ENCODE assay signal across 1 cellular context in genomic region chr15:89136818-89137772, GRCh38.
A peak's percentile ranks its signal among the peaks of the same experiment; 100 is the strongest.
TF ChIP-seq lines count a peak whose summit lies in the region.

No MANE protein-coding gene starts in this region.

TF ChIP-seq in HepG2, 621 proteins besides CTCF, POLR2A, EP300 and RAD21 (continued from another document and continues in another):
- 0 out of 2 replicates have a peak, but pooled peaks have one; percentile 70 for TF ChIP-seq RERE (CRISPR knock-in tag; IDR thresholded peaks at IDR 0.05; ENCODE audit: low read depth)
- peak; percentile 82; the same call in 1 of the 2 replicates for TF ChIP-seq ZNF564 (CRISPR knock-in tag; IDR thresholded peaks at IDR 0.05)
- peak; percentile 87 for TF ChIP-seq ZKSCAN8 (CRISPR knock-in tag; IDR thresholded peaks at IDR 0.05; ENCODE audit: borderline replicate concordance)
- peak; percentile 86 for TF ChIP-seq PPARG (CRISPR knock-in tag; conservative IDR thresholded peaks at IDR 0.05)
- TF ChIP-seq THAP11 (CRISPR knock-in tag; IDR thresholded peaks at IDR 0.05) = peak; percentile 67
- peak; percentile 46; the same call in 1 of the 2 replicates for TF ChIP-seq KDM2A (CRISPR knock-in tag; IDR thresholded peaks at IDR 0.05; ENCODE audit: borderline replicate concordance, low read depth)
- TF ChIP-seq NFKB2 (CRISPR knock-in tag; IDR thresholded peaks at IDR 0.05; ENCODE audit: borderline replicate concordance) = no peak
- TF ChIP-seq NCOA1 (CRISPR knock-in tag; IDR thresholded peaks at IDR 0.05) = 0 out of 2 replicates have a peak, but pooled peaks have one; percentile 55
- 0 out of 2 replicates have a peak, but pooled peaks have one; percentile 43 for TF ChIP-seq KLF9 (CRISPR knock-in tag; IDR thresholded peaks at IDR 0.05; ENCODE audit: low read depth)
- peak; percentile 79 for TF ChIP-seq BCL6 (CRISPR knock-in tag; IDR thresholded peaks at IDR 0.05)
- no peak for TF ChIP-seq PTBP1 (IDR thresholded peaks at IDR 0.05; ENCODE audit: low read depth, low read length, poor library complexity, severe bottlenecking)
- 0 out of 2 replicates have a peak, but pooled peaks have one; percentile 3 for TF ChIP-seq CREB1 (IDR thresholded peaks at IDR 0.05)
- peak; percentile 59 for TF ChIP-seq CREB1 (CRISPR knock-in tag; IDR thresholded peaks at IDR 0.05)
- TF ChIP-seq, protein P1, sequence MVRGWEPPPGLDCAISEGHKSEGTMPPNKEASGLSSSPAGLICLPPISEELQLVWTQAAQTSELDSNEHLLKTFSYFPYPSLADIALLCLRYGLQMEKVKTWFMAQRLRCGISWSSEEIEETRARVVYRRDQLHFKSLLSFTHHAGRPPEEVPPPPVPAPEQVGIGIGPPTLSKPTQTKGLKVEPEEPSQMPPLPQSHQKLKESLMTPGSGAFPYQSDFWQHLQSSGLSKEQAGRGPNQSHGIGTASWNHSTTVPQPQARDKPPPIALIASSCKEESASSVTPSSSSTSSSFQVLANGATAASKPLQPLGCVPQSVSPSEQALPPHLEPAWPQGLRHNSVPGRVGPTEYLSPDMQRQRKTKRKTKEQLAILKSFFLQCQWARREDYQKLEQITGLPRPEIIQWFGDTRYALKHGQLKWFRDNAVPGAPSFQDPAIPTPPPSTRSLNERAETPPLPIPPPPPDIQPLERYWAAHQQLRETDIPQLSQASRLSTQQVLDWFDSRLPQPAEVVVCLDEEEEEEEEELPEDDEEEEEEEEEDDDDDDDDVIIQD (CRISPR knock-in tag; IDR thresholded peaks at IDR 0.05; ENCODE audit: low read depth) = 0 out of 2 replicates have a peak, but pooled peaks have one; percentile 26
- no peak for TF ChIP-seq ZKSCAN5 (CRISPR knock-in tag; IDR thresholded peaks at IDR 0.05)
- TF ChIP-seq NR2F1 (CRISPR knock-in tag; IDR thresholded peaks at IDR 0.05) = no peak; a peak in 1 of 4 replicates
- no peak for TF ChIP-seq RORA (CRISPR knock-in tag; IDR thresholded peaks at IDR 0.05)
- TF ChIP-seq ZNF329 (CRISPR knock-in tag; IDR thresholded peaks at IDR 0.05; ENCODE audit: low read depth) = no peak
- no peak for TF ChIP-seq SNRNP70 (IDR thresholded peaks at IDR 0.05; ENCODE audit: low read depth, low read length)
- 0 out of 2 replicates have a peak, but pooled peaks have one; percentile 22 for TF ChIP-seq RFXANK (CRISPR knock-in tag; IDR thresholded peaks at IDR 0.05)
- TF ChIP-seq FOXP4 (CRISPR knock-in tag; IDR thresholded peaks at IDR 0.05) = peak; percentile 91
- no peak for TF ChIP-seq GLI4 (CRISPR knock-in tag; IDR thresholded peaks at IDR 0.05; ENCODE audit: borderline replicate concordance)
- TF ChIP-seq NFKBIZ (CRISPR knock-in tag; IDR thresholded peaks at IDR 0.05) = peak; percentile 75; the same call in 1 of the 2 replicates
- no peak for TF ChIP-seq ZNF883 (CRISPR knock-in tag; IDR thresholded peaks at IDR 0.05; ENCODE audit: not compliant biosample characterization)
- no peak for TF ChIP-seq TRIM24 (CRISPR knock-in tag; IDR thresholded peaks at IDR 0.05)
- TF ChIP-seq KDM4B (CRISPR knock-in tag; IDR thresholded peaks at IDR 0.05) = 0 out of 2 replicates have a peak, but pooled peaks have one; percentile 47
- no peak for TF ChIP-seq ZNF660 (CRISPR knock-in tag; IDR thresholded peaks at IDR 0.05; ENCODE audit: borderline replicate concordance, low read depth)
- no peak for TF ChIP-seq SNAPC2 (CRISPR knock-in tag; IDR thresholded peaks at IDR 0.05)
- no peak for TF ChIP-seq CHD2 (IDR thresholded peaks at IDR 0.05; ENCODE audit: low read depth, low read length)
- no peak for TF ChIP-seq RNF2 (conservative IDR thresholded peaks at IDR 0.05; ENCODE audit: low read depth)
- TF ChIP-seq, protein P2, sequence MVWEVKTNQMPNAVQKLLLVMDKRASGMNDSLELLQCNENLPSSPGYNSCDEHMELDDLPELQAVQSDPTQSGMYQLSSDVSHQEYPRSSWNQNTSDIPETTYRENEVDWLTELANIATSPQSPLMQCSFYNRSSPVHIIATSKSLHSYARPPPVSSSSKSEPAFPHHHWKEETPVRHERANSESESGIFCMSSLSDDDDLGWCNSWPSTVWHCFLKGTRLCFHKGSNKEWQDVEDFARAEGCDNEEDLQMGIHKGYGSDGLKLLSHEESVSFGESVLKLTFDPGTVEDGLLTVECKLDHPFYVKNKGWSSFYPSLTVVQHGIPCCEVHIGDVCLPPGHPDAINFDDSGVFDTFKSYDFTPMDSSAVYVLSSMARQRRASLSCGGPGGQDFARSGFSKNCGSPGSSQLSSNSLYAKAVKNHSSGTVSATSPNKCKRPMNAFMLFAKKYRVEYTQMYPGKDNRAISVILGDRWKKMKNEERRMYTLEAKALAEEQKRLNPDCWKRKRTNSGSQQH (CRISPR knock-in tag; IDR thresholded peaks at IDR 0.05; ENCODE audit: low read depth) = no peak; the same call in 1 of the 2 replicates
- no peak for TF ChIP-seq HOXA7 (CRISPR knock-in tag; IDR thresholded peaks at IDR 0.05)
- no peak; the same call in 1 of the 2 replicates for TF ChIP-seq EHMT2 (IDR thresholded peaks at IDR 0.05; ENCODE audit: borderline replicate concordance, low read depth, low read length)
- TF ChIP-seq FIP1L1 (IDR thresholded peaks at IDR 0.05; ENCODE audit: borderline replicate concordance, insufficient read depth, low read depth, low read length) = no peak
- TF ChIP-seq, protein P3, sequence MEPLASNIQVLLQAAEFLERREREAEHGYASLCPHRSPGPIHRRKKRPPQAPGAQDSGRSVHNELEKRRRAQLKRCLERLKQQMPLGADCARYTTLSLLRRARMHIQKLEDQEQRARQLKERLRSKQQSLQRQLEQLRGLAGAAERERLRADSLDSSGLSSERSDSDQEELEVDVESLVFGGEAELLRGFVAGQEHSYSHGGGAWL (CRISPR knock-in tag; IDR thresholded peaks at IDR 0.05) = 0 out of 2 replicates have a peak, but pooled peaks have one; percentile 44
- TF ChIP-seq, protein P4, sequence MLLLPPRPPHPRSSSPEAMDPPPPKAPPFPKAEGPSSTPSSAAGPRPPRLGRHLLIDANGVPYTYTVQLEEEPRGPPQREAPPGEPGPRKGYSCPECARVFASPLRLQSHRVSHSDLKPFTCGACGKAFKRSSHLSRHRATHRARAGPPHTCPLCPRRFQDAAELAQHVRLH (CRISPR knock-in tag; IDR thresholded peaks at IDR 0.05; ENCODE audit: borderline replicate concordance, low read depth) = peak; percentile 76; the same call in 1 of the 2 replicates
- TF ChIP-seq, protein P5, sequence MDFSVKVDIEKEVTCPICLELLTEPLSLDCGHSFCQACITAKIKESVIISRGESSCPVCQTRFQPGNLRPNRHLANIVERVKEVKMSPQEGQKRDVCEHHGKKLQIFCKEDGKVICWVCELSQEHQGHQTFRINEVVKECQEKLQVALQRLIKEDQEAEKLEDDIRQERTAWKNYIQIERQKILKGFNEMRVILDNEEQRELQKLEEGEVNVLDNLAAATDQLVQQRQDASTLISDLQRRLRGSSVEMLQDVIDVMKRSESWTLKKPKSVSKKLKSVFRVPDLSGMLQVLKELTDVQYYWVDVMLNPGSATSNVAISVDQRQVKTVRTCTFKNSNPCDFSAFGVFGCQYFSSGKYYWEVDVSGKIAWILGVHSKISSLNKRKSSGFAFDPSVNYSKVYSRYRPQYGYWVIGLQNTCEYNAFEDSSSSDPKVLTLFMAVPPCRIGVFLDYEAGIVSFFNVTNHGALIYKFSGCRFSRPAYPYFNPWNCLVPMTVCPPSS (IDR thresholded peaks at IDR 0.05) = no peak
- TF ChIP-seq MEIS2 (CRISPR knock-in tag; IDR thresholded peaks at IDR 0.05) = 0 out of 2 replicates have a peak, but pooled peaks have one; percentile 45
- no peak for TF ChIP-seq DNMT1 (CRISPR knock-in tag; IDR thresholded peaks at IDR 0.05)
- no peak for TF ChIP-seq ZNF562 (CRISPR knock-in tag; IDR thresholded peaks at IDR 0.05; ENCODE audit: borderline replicate concordance)
- peak; percentile 50; the same call in 1 of the 2 replicates for TF ChIP-seq CHD4 (IDR thresholded peaks at IDR 0.05; ENCODE audit: borderline replicate concordance, low read length)
- no peak for TF ChIP-seq NAIF1 (CRISPR knock-in tag; IDR thresholded peaks at IDR 0.05; ENCODE audit: borderline replicate concordance)
- no peak for TF ChIP-seq SP140L (CRISPR knock-in tag; IDR thresholded peaks at IDR 0.05; ENCODE audit: borderline replicate concordance)
- peak; percentile 66 for TF ChIP-seq GABPB1 (CRISPR knock-in tag; IDR thresholded peaks at IDR 0.05)
- TF ChIP-seq TEF (CRISPR knock-in tag; IDR thresholded peaks at IDR 0.05) = no peak
- TF ChIP-seq PITX1 (CRISPR knock-in tag; IDR thresholded peaks at IDR 0.05) = peak; percentile 63; the same call in 1 of the 2 replicates
- no peak for TF ChIP-seq DR1 (CRISPR knock-in tag; IDR thresholded peaks at IDR 0.05)
- no peak for TF ChIP-seq BCL3 (CRISPR knock-in tag; IDR thresholded peaks at IDR 0.05)
- TF ChIP-seq BRCA1 (CRISPR knock-in tag; IDR thresholded peaks at IDR 0.05) = no peak
- no peak for TF ChIP-seq ATF1 (CRISPR knock-in tag; IDR thresholded peaks at IDR 0.05)
- TF ChIP-seq ZFP91 (CRISPR knock-in tag; IDR thresholded peaks at IDR 0.05; ENCODE audit: borderline replicate concordance) = peak; percentile 53
- no peak; the same call in 1 of the 2 replicates for TF ChIP-seq JUN (CRISPR knock-in tag; IDR thresholded peaks at IDR 0.05)
- TF ChIP-seq KLF12 (CRISPR knock-in tag; IDR thresholded peaks at IDR 0.05; ENCODE audit: borderline replicate concordance) = no peak
- TF ChIP-seq RFXAP (CRISPR knock-in tag; IDR thresholded peaks at IDR 0.05; ENCODE audit: borderline replicate concordance) = peak; percentile 67; the same call in 1 of the 2 replicates
